Comparison of ENCODE assay signal across 20 cellular contexts in the genomic region with DNA sequence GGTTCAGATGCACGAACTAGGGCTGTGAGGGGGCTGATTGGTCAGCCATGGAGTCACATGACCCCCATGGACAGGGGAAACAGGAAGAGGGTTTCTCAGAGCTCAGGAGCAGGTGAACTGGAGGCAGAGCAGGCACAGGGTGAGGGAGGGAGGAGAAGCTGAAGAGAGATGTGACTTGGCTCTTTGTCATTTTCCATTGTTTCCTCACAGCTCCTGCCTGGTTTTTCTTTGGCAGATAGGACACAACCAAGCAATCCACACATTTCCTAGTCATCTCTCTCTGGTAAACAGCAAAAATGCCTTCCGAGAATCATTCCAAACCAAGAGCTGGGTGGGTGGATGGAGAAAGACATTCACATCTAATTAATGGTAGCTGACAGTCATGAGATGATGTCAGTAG. TPM values are rescaled to one million over a fixed set of nuclear protein-coding genes. Genes with fewer than 3 reads are reported as not detected.
DNase-seq lines count a peak whose midpoint lies in the region; ATAC-seq, FAIRE-seq and TF ChIP-seq lines count a peak whose summit lies in the region.
"Had no signal": no experiment of that assay in that cellular context is flagged by ENCODE, and none has a peak within 500 bp of the region (broad histone marks: within the 10 kb centered on the region; RNA-seq: fewer than 3 reads in every experiment).

No MANE protein-coding gene starts in this region.

- intact Hi-C loops in K562 (cut with micrococcal nuclease): no loop called here
- intact Hi-C loops in lower lobe of right lung (cut with DNase I): no loop called here
- intact Hi-C loops in naive thymus-derived CD4-positive, alpha-beta T cell (cut with micrococcal nuclease): no loop called here

- H3K36me3 Mint-ChIP-seq in naive thymus-derived CD4-positive, alpha-beta T cell: no peaks in the 10 kb centered on the region
- H3K36me3 Mint-ChIP-seq: CD8-positive, alpha-beta T cell; memory B cell had no signal

- no peaks in the 10 kb centered on the region for H4K20me1 ChIP-seq in K562 (replicated peaks; ENCODE audit: control insufficient read depth, insufficient read depth, low read length)

- ATAC-seq in K562 (no peak), lower lobe of right lung (peak in 1 of 2 donors; percentile 2), thoracic aorta (ENCODE audit: insufficient number of reproducible peaks, low FRiP score, low read depth) (peak; percentile 0), HG02870 (IDR thresholded peaks at IDR 0.05; ENCODE audit: unreplicated experiment) (no peak), GM19452 (IDR thresholded peaks at IDR 0.05; ENCODE audit: unreplicated experiment) (no peak)
- no peak for ATAC-seq in naive thymus-derived CD4-positive, alpha-beta T cell
- ATAC-seq: activated CD8-positive, alpha-beta T cell treated with anti-CD3 and anti-CD28 coated beads, Interleukin-2, amount 10 ng/mL, durations not matched to agents 7 days and 5 days; activated T-helper 17 cell treated with anti-CD3 and anti-CD28 coated beads, Interleukin-2, amount 50 U/mL, for 72 hours; CD8-positive, alpha-beta T cell had no signal

- no peak overlapping the region for H3K9ac ChIP-seq in K562 (ENCODE audit: insufficient read depth in 1 of 2, low read depth in 2 of 2, low read length in 2 of 2)
- H3K9ac ChIP-seq: KMS-11 had no signal

- H3K4me3 ChIP-seq in K562 (no peak overlapping the region), lower lobe of right lung (no peak overlapping the region), thoracic aorta (no peak overlapping the region)
- no peak overlapping the region for H3K4me3 ChIP-seq in naive thymus-derived CD4-positive, alpha-beta T cell (ENCODE audit: low read length)
- H3K4me3 ChIP-seq: pancreas, testis had no signal

- H3K4me1 Mint-ChIP-seq in naive thymus-derived CD4-positive, alpha-beta T cell: peaks cover 0 to 2% (median 0%) of the 10 kb centered on the region in 7 donors
- H3K4me1 Mint-ChIP-seq: activated T-helper 17 cell treated with anti-CD3 and anti-CD28 coated beads, Interleukin-2, amount 50 U/mL, for 72 hours; memory B cell had no signal

- no peak for TF ChIP-seq POLR2A in K562 (conservative IDR thresholded peaks at IDR 0.05)

- no peak overlapping the region for H3K4me2 ChIP-seq in K562 (ENCODE audit: insufficient read depth, low read length)
- H3K4me2 ChIP-seq: KMS-11 had no signal

- H3K4me1 ChIP-seq in K562 (replicated peaks in 1 of 2; ENCODE audit: control insufficient read depth in 2 of 2, insufficient read depth in 2 of 2, low read length in 2 of 2) (no peaks in the 10 kb centered on the region), lower lobe of right lung (peaks cover 13% of the 10 kb centered on the region), thoracic aorta (ENCODE audit: control insufficient read depth in 1 of 2, low read depth in 2 of 2) (peaks cover 37 to 89% of the 10 kb centered on the region in 2 donors)
- no peaks in the 10 kb centered on the region for H3K4me1 ChIP-seq in naive thymus-derived CD4-positive, alpha-beta T cell (ENCODE audit: control insufficient read depth in 2 of 2, insufficient read depth in 2 of 2, low read length in 2 of 2)
- H3K4me1 ChIP-seq: pancreas, testis had no signal

- WGBS in K562 (ENCODE audit: insufficient coverage, low coverage, missing lambda C conversion rate): 0% methylated on average over 2 of the region's 2 CpGs

- H3K9me1 ChIP-seq in K562 (ENCODE audit: control insufficient read depth, insufficient read depth, low read length): no peaks in the 10 kb centered on the region

- no peak overlapping the region for H3K4me3 Mint-ChIP-seq in naive thymus-derived CD4-positive, alpha-beta T cell
- H3K4me3 Mint-ChIP-seq: activated CD8-positive, alpha-beta T cell treated with anti-CD3 and anti-CD28 coated beads, Interleukin-2, amount 10 ng/mL, durations not matched to agents 7 days and 5 days; activated T-helper 17 cell treated with anti-CD3 and anti-CD28 coated beads, Interleukin-2, amount 50 U/mL, for 72 hours; CD8-positive, alpha-beta T cell; memory B cell had no signal

- POLR2A ChIA-PET in K562 (lab: Yijun Ruan, JAX): interaction anchor here (0.7 kb wide), 1 partner anchor 757 kb away, joined by 3 read pairs; no protein-coding TSS in a partner anchor
- POLR2A ChIA-PET in naive thymus-derived CD4-positive, alpha-beta T cell (lab: Charles Lee): no interaction called here

- BruUV-seq in K562 (replicated peaks; lab: Mats Ljungman, UMichigan): no TSS peak

- no peaks in the 10 kb centered on the region for H3K79me2 ChIP-seq in K562 (ENCODE audit: control insufficient read depth, insufficient read depth, low read length)

- H3K9me3 ChIP-seq in K562 (replicated peaks; ENCODE audit: control insufficient read depth, insufficient read depth, low read depth, low read length): no peaks in the 10 kb centered on the region
- H3K9me3 ChIP-seq in lower lobe of right lung: no peaks in the 10 kb centered on the region
- H3K9me3 ChIP-seq in thoracic aorta: no peaks in the 10 kb centered on the region
- no peaks in the 10 kb centered on the region for H3K9me3 ChIP-seq in naive thymus-derived CD4-positive, alpha-beta T cell (ENCODE audit: control insufficient read depth in 2 of 3, low read length in 3 of 3)
- H3K9me3 ChIP-seq: pancreas, testis had no signal

- no peak overlapping the region for H2AFZ ChIP-seq in K562 (ENCODE audit: low read depth, low read length)

- peaks cover 0 to 5% (median 0%) of the 10 kb centered on the region in 11 donors for H3K9me3 Mint-ChIP-seq in naive thymus-derived CD4-positive, alpha-beta T cell
- H3K9me3 Mint-ChIP-seq: activated T-helper 17 cell treated with anti-CD3 and anti-CD28 coated beads, Interleukin-2, amount 50 U/mL, for 72 hours; CD8-positive, alpha-beta T cell; memory B cell had no signal

- no peak overlapping the region for H3K27ac Mint-ChIP-seq in naive thymus-derived CD4-positive, alpha-beta T cell
- H3K27ac Mint-ChIP-seq: activated CD8-positive, alpha-beta T cell treated with anti-CD3 and anti-CD28 coated beads, Interleukin-2, amount 10 ng/mL, durations not matched to agents 7 days and 5 days; activated T-helper 17 cell treated with anti-CD3 and anti-CD28 coated beads, Interleukin-2, amount 50 U/mL, for 72 hours; CD8-positive, alpha-beta T cell; memory B cell had no signal

- no peak for FAIRE-seq in K562 (lab: Jason Lieb, UNC)
- FAIRE-seq: frontal cortex, pancreas, TTC549 had no signal

- peaks cover 0 to 11% (median 3%) of the 10 kb centered on the region in 5 donors for H3K27me3 Mint-ChIP-seq in naive thymus-derived CD4-positive, alpha-beta T cell

- H3K27me3 ChIP-seq in K562 (ENCODE audit: control insufficient read depth in 2 of 2, insufficient read depth in 2 of 2, low read length in 2 of 2): no peaks in the 10 kb centered on the region
- no peaks in the 10 kb centered on the region for H3K27me3 ChIP-seq in lower lobe of right lung (ENCODE audit: low read depth)
- no peaks in the 10 kb centered on the region for H3K27me3 ChIP-seq in thoracic aorta (replicated peaks; ENCODE audit: insufficient read depth)
- no peaks in the 10 kb centered on the region for H3K27me3 ChIP-seq in naive thymus-derived CD4-positive, alpha-beta T cell (ENCODE audit: control insufficient read depth in 2 of 2, insufficient read depth in 2 of 2, low read length in 2 of 2)
- H3K27me3 ChIP-seq: pancreas, testis had no signal

- in situ Hi-C loops in K562 (cut with MboI) (no loop called here), GM13977 (cut with MboI; ENCODE audit: low pct_unique_long_range_greater_than_20kb, low sequenced_read_pairs, unreplicated experiment) (no loop called here)

- no peak for TF ChIP-seq RAD21 in K562 (CRISPR knock-in tag; conservative IDR thresholded peaks at IDR 0.05 in 1 of 2, IDR thresholded peaks at IDR 0.05 in 1 of 2)

- DNase-seq in GM04503 (ENCODE audit: low read depth): peak; percentile 96
- peak in 1 of 4 experiments; percentile 17 for DNase-seq in K562 (ENCODE audit: extremely low read depth in 1 of 4, low spot score in 3 of 4)
- DNase-seq in lower lobe of right lung: no peak
- no peak for DNase-seq in thoracic aorta (ENCODE audit: low spot score)
- no peak for DNase-seq in GM13977 (ENCODE audit: low spot score)
- DNase-seq in naive thymus-derived CD4-positive, alpha-beta T cell: no peak
- DNase-seq: activated CD8-positive, alpha-beta T cell treated with anti-CD3 and anti-CD28 coated beads, Interleukin-2, amount 10 ng/mL, durations not matched to agents 7 days and 5 days; CD8-positive, alpha-beta T cell; GOT3; NCI-H1417; NCI-H446; pancreas; testis had no signal

- CTCF ChIA-PET in K562 (lab: Yijun Ruan, JAX; ENCODE audit: low intra/inter-chr PET ratio): no interaction called here
- CTCF ChIA-PET in naive thymus-derived CD4-positive, alpha-beta T cell (lab: Charles Lee): no interaction called here

- H3K36me3 ChIP-seq in K562 (ENCODE audit: control insufficient read depth, insufficient read depth, low read length): no peaks in the 10 kb centered on the region
- H3K36me3 ChIP-seq in lower lobe of right lung: no peaks in the 10 kb centered on the region
- no peaks in the 10 kb centered on the region for H3K36me3 ChIP-seq in thoracic aorta
- no peaks in the 10 kb centered on the region for H3K36me3 ChIP-seq in naive thymus-derived CD4-positive, alpha-beta T cell (ENCODE audit: control insufficient read depth in 2 of 3, insufficient read depth in 3 of 3, low read length in 3 of 3)
- H3K36me3 ChIP-seq: pancreas had no signal

- H3K27ac ChIP-seq in K562 (ENCODE audit: extremely low read depth, low read depth, low read length) (no peak overlapping the region), lower lobe of right lung (peak overlapping the region; percentile 37), thoracic aorta (peak overlapping the region; percentile 90 to 94)
- H3K27ac ChIP-seq in naive thymus-derived CD4-positive, alpha-beta T cell (ENCODE audit: low read depth, low read length): no peak overlapping the region
- H3K27ac ChIP-seq: KMS-11, pancreas, testis had no signal

- no peak for TF ChIP-seq CTCF in K562 (IDR thresholded peaks at IDR 0.05 in 2 of 3, conservative IDR thresholded peaks at IDR 0.05 in 1 of 3; ENCODE audit: insufficient read depth in 2 of 3, low read depth in 1 of 3, low read length in 3 of 3)
- no peak for TF ChIP-seq CTCF in lower lobe of right lung (IDR thresholded peaks at IDR 0.05)
- no peak for TF ChIP-seq CTCF in thoracic aorta (IDR thresholded peaks at IDR 0.05)
- TF ChIP-seq CTCF in GM13977 (IDR thresholded peaks at IDR 0.05; ENCODE audit: extremely low read depth, insufficient read depth, missing control alignments): no peak

- no peak for TF ChIP-seq EP300 in K562 (IDR thresholded peaks at IDR 0.05; ENCODE audit: low read length)

RNA-seq across cellular contexts. Expression of a gene that starts 43.4 kb away (rescaled TPM):
- not detected in 2 replicates for total RNA-seq in K562 (2011; cell fraction: chromatin; rRNA removed; ENCODE audit: low replicate concordance)
- total RNA-seq in K562 (2011; cell fraction: nucleolus; rRNA removed): not detected in 2 replicates
- not detected in 2 replicates for total RNA-seq in K562 (2011; cell fraction: nucleoplasm; rRNA removed)
- total RNA-seq in K562 (2014; rRNA removed): not detected in 2 replicates
- not detected in 2 replicates for total RNA-seq in K562 (2014; rRNA removed; fragmentation: Illumina TruSeq; extraction: Trizol)
- total RNA-seq in K562 (2015; rRNA removed; fragmentation: Illumina TruSeq; extraction: Trizol): not detected in 2 replicates
- not detected in 2 replicates for total RNA-seq in K562 (2021)
- polyA plus RNA-seq in K562 (2011; rRNA removed): not detected in 2 replicates
- polyA plus RNA-seq in K562 (2011; cell fraction: cytosol; rRNA removed): not detected in 2 replicates
- polyA plus RNA-seq in K562 (2011; cell fraction: nucleus; rRNA removed): not detected in 2 replicates
- polyA plus RNA-seq in K562 (2012): 0.01 and 0.15 TPM in 2 replicates
- not detected in 2 replicates for polyA plus RNA-seq in K562 (2014; fragmentation: Illumina TruSeq; extraction: Trizol)
- polyA plus RNA-seq in K562 (2014; fragmentation: Nextera tagmentation; extraction: Ambion mirVana): not detected
- polyA plus RNA-seq in K562 (2014; rRNA removed): 0.60 TPM in 1 of 2 replicates, not detected in the other
- polyA minus RNA-seq in K562 (2011; rRNA and poly(A)+ RNA removed): not detected in 2 replicates
- polyA minus RNA-seq in K562 (2011; cell fraction: cytosol; rRNA and poly(A)+ RNA removed): not detected in 2 replicates
- polyA minus RNA-seq in K562 (2011; cell fraction: nucleus; rRNA and poly(A)+ RNA removed): not detected in 2 replicates
- 93.6 TPM for total RNA-seq in lower lobe of right lung
- total RNA-seq in thoracic aorta: 100 to 1,000 TPM; 813 to 852 TPM
- total RNA-seq in naive thymus-derived CD4-positive, alpha-beta T cell: under 1 TPM in 1 of 5 experiments, not detected in 4; 0.56 TPM
- polyA plus RNA-seq in naive thymus-derived CD4-positive, alpha-beta T cell: not detected

Comparison
In these comparisons a context has a peak if more than half of its experiments do, and no peak if none do; other contexts are left out.
1. H3K27ac ChIP-seq: peak in lower lobe of right lung (single experiment) and thoracic aorta (2 of 2); none in K562 (single experiment) and naive thymus-derived CD4-positive, alpha-beta T cell (single experiment).
2. RNA of a gene that starts 43.4 kb away (total RNA-seq): 813 to 852 TPM in thoracic aorta and 93.6 TPM in lower lobe of right lung (single experiment); 0.56 TPM in naive thymus-derived CD4-positive, alpha-beta T cell and not detected in K562; every median in the first group is over 10 times any median in the second.